18 cellular contexts compared by ENCODE assay signal in genomic region chr6:91447530-91447929, GRCh38.
"Had no signal": no experiment of that assay in that cellular context is flagged by ENCODE, and none has a peak within 500 bp of the region (broad histone marks: within the 10 kb centered on the region; RNA-seq: fewer than 3 reads in every experiment).

No MANE protein-coding gene starts in this region.

- H3K36me3 Mint-ChIP-seq: activated naive CD4-positive, alpha-beta T cell treated with anti-CD3 and anti-CD28 coated beads, Interleukin-2, amount 50 U/mL, for 24 hours; natural killer cell treated with Interleukin-12 subunit alpha and Interleukin-12 subunit beta and Interleukin-15 and Interleukin-18, amount 100 ng/mL, for 72 hours; stimulated activated memory B cell treated with anti-CD40 and anti-IgM and Interleukin-4, amounts not matched to agents 10 μg/mL and 1 μg/mL and 100 μg/mL, for 72 hours had no signal

- ATAC-seq: natural killer cell treated with Interleukin-12 subunit alpha and Interleukin-12 subunit beta and Interleukin-15 and Interleukin-18, amount 100 ng/mL, for 72 hours; right lobe of liver; stimulated activated memory B cell treated with anti-CD40 and anti-IgM and Interleukin-4, amounts not matched to agents 10 μg/mL and 1 μg/mL and 100 μg/mL, for 72 hours had no signal

- H3K4me3 Mint-ChIP-seq: activated naive CD4-positive, alpha-beta T cell treated with anti-CD3 and anti-CD28 coated beads, Interleukin-2, amount 50 U/mL, for 24 hours; natural killer cell treated with Interleukin-12 subunit alpha and Interleukin-12 subunit beta and Interleukin-15 and Interleukin-18, amount 100 ng/mL, for 72 hours; stimulated activated memory B cell treated with anti-CD40 and anti-IgM and Interleukin-4, amounts not matched to agents 10 μg/mL and 1 μg/mL and 100 μg/mL, for 72 hours had no signal

- H3K27ac Mint-ChIP-seq: activated naive CD4-positive, alpha-beta T cell treated with anti-CD3 and anti-CD28 coated beads, Interleukin-2, amount 50 U/mL, for 24 hours; natural killer cell treated with Interleukin-12 subunit alpha and Interleukin-12 subunit beta and Interleukin-15 and Interleukin-18, amount 100 ng/mL, for 72 hours; progenitor cell of endocrine pancreas; stimulated activated memory B cell treated with anti-CD40 and anti-IgM and Interleukin-4, amounts not matched to agents 10 μg/mL and 1 μg/mL and 100 μg/mL, for 72 hours had no signal

- H3K4me1 Mint-ChIP-seq: activated naive CD4-positive, alpha-beta T cell treated with anti-CD3 and anti-CD28 coated beads, Interleukin-2, amount 50 U/mL, for 24 hours; stimulated activated memory B cell treated with anti-CD40 and anti-IgM and Interleukin-4, amounts not matched to agents 10 μg/mL and 1 μg/mL and 100 μg/mL, for 72 hours had no signal

- H3K9me3 Mint-ChIP-seq: activated naive CD4-positive, alpha-beta T cell treated with anti-CD3 and anti-CD28 coated beads, Interleukin-2, amount 50 U/mL, for 24 hours; stimulated activated memory B cell treated with anti-CD40 and anti-IgM and Interleukin-4, amounts not matched to agents 10 μg/mL and 1 μg/mL and 100 μg/mL, for 72 hours had no signal

- H3K4me3 ChIP-seq: coronary artery, left ventricle myocardium inferior, right lobe of liver, tibial nerve, vagina had no signal

- DNase-seq: activated CD4-positive, alpha-beta T cell treated with anti-CD3 and anti-CD28 coated beads, Interleukin-2, amount 50 U/mL, for 1 hour; activated CD4-positive, CD25-positive, alpha-beta regulatory T cell; activated effector memory CD4-positive, alpha-beta T cell treated with Interleukin-2 at 50 U/mL for 16 hours; central memory CD4-positive, alpha-beta T cell; effector CD4-positive, alpha-beta T cell; kidney; left ventricle myocardium inferior; mesenchymal stem cell; occipital lobe; right lobe of liver; stimulated activated CD4-positive, alpha-beta T cell treated with anti-CD3 and anti-CD28 coated beads, Interleukin-1b, Interleukin-23, amount 100 ng/mL, for 48 hours had no signal

- H3K27me3 Mint-ChIP-seq: activated naive CD4-positive, alpha-beta T cell treated with anti-CD3 and anti-CD28 coated beads, Interleukin-2, amount 50 U/mL, for 24 hours; natural killer cell treated with Interleukin-12 subunit alpha and Interleukin-12 subunit beta and Interleukin-15 and Interleukin-18, amount 100 ng/mL, for 72 hours; progenitor cell of endocrine pancreas; stimulated activated memory B cell treated with anti-CD40 and anti-IgM and Interleukin-4, amounts not matched to agents 10 μg/mL and 1 μg/mL and 100 μg/mL, for 72 hours had no signal
